In the genomic region with DNA sequence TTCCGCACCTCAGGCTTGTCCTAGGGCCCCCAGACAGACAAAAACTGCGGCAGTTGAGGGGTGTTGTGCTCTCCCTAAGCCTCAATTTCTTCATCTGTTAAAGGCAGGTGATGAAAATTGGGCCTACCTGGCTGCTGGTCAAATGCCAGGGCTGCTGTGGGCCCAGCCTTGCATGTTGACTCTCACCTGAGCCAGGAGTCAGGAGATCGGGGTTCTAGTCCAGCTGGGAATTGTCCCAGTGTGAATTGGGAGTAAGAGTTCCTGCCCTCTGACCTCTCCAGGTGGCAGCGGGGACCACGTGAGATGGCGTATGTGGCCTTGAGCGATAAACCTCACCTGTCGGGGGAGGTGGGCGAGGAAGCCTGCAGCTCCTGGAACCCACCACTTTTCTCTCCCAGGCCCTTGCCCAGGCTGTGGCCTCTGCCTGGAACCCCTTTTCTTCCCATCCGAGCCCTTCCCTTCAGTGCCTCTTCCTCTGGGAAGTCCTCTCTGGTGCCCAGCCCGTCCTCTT, we compare ENCODE assay signal across 2 cellular contexts.
TF ChIP-seq lines count a peak whose summit lies in the region.

No MANE protein-coding gene starts in this region.

TF ChIP-seq in IMR-90, 13 proteins besides CTCF, POLR2A, EP300 and RAD21 (continued from another document):
- TF ChIP-seq, protein P1, sequence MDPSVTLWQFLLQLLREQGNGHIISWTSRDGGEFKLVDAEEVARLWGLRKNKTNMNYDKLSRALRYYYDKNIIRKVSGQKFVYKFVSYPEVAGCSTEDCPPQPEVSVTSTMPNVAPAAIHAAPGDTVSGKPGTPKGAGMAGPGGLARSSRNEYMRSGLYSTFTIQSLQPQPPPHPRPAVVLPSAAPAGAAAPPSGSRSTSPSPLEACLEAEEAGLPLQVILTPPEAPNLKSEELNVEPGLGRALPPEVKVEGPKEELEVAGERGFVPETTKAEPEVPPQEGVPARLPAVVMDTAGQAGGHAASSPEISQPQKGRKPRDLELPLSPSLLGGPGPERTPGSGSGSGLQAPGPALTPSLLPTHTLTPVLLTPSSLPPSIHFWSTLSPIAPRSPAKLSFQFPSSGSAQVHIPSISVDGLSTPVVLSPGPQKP (IDR thresholded peaks at IDR 0.05; ENCODE audit: borderline replicate concordance, low read depth, low read length): no peak
- TF ChIP-seq MAZ (IDR thresholded peaks at IDR 0.05; ENCODE audit: borderline replicate concordance, low read depth, low read length) (no peak), MXI1 (IDR thresholded peaks at IDR 0.05; ENCODE audit: borderline replicate concordance, low read depth, low read length) (no peak), CEBPB (IDR thresholded peaks at IDR 0.05; ENCODE audit: low read depth, low read length) (no peak), RFX5 (IDR thresholded peaks at IDR 0.05; ENCODE audit: low read depth, low read length) (no peak), BHLHE40 (IDR thresholded peaks at IDR 0.05; ENCODE audit: low read depth, low read length) (no peak), FOS (IDR thresholded peaks at IDR 0.05; ENCODE audit: low read depth, low read length) (no peak)
- TF ChIP-seq, protein P2, sequence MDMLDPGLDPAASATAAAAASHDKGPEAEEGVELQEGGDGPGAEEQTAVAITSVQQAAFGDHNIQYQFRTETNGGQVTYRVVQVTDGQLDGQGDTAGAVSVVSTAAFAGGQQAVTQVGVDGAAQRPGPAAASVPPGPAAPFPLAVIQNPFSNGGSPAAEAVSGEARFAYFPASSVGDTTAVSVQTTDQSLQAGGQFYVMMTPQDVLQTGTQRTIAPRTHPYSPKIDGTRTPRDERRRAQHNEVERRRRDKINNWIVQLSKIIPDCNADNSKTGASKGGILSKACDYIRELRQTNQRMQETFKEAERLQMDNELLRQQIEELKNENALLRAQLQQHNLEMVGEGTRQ (IDR thresholded peaks at IDR 0.05; ENCODE audit: low read depth, low read length): no peak

TF ChIP-seq in liver, 16 proteins besides CTCF, POLR2A, EP300 and RAD21 (continued from another document):
- TF ChIP-seq, protein P3, sequence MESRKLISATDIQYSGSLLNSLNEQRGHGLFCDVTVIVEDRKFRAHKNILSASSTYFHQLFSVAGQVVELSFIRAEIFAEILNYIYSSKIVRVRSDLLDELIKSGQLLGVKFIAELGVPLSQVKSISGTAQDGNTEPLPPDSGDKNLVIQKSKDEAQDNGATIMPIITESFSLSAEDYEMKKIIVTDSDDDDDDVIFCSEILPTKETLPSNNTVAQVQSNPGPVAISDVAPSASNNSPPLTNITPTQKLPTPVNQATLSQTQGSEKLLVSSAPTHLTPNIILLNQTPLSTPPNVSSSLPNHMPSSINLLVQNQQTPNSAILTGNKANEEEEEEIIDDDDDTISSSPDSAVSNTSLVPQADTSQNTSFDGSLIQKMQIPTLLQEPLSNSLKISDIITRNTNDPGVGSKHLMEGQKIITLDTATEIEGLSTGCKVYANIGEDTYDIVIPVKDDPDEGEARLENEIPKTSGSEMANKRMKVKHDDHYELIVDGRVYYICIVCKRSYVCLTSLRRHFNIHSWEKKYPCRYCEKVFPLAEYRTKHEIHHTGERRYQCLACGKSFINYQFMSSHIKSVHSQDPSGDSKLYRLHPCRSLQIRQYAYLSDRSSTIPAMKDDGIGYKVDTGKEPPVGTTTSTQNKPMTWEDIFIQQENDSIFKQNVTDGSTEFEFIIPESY (IDR thresholded peaks at IDR 0.05): no peak
- no peak for TF ChIP-seq GABPA (IDR thresholded peaks at IDR 0.05 in 1 of 2, conservative IDR thresholded peaks at IDR 0.05 in 1 of 2)
- no peak for TF ChIP-seq YY1 (IDR thresholded peaks at IDR 0.05)
- no peak for TF ChIP-seq SP1 (IDR thresholded peaks at IDR 0.05)
- TF ChIP-seq FOXA1 (IDR thresholded peaks at IDR 0.05): no peak
- TF ChIP-seq HNF4A (conservative IDR thresholded peaks at IDR 0.05): peak; percentile 43 to 62
